In the genomic region with DNA sequence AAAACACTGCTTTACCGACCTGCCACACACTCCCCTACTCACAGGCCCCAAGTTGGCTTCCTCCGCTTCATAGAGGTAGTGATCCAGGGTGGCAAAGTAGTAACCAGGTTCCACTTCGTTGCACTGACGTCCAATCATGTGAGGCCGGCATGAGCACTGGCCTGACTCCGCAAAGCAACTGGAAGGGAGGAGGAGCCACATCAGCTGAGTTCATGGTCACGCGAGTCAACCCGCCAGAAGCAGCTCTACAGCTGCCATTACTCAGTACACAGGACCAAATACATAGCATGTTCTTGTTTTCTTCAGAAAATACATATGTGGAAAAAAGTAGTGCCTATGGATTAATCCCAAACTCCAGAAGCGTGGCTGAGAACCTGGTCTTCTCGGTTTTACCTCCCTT, we compare ENCODE assay signal across 36 cellular contexts. TPM values are rescaled to one million over a fixed set of nuclear protein-coding genes. Genes with fewer than 3 reads are reported as not detected.
"Had no signal": no experiment of that assay in that cellular context is flagged by ENCODE, and none has a peak within 500 bp of the region (broad histone marks: within the 10 kb centered on the region; RNA-seq: fewer than 3 reads in every experiment).

No MANE protein-coding gene starts in this region.

- H3K9me3 Mint-ChIP-seq: activated CD4-positive, alpha-beta memory T cell treated with anti-CD3 and anti-CD28 coated beads, Interleukin-2, amount 10 ng/mL, durations not matched to agents 7 days and 5 days; activated naive CD4-positive, alpha-beta T cell treated with anti-CD3 and anti-CD28 coated beads, Interleukin-2, amount 10 ng/mL, durations not matched to agents 7 days and 5 days; activated naive CD8-positive, alpha-beta T cell treated with anti-CD3 and anti-CD28 coated beads, Interleukin-2, amount 50 U/mL, for 24 hours had no signal

- H3K36me3 Mint-ChIP-seq: activated CD8-positive, alpha-beta memory T cell treated with anti-CD3 and anti-CD28 coated beads, Interleukin-2, amount 10 ng/mL, durations not matched to agents 7 days and 5 days; activated naive CD4-positive, alpha-beta T cell treated with anti-CD3 and anti-CD28 coated beads, Interleukin-2, amount 10 ng/mL, durations not matched to agents 7 days and 5 days; activated naive CD8-positive, alpha-beta T cell had no signal

- H3K4me3 ChIP-seq: PC-9 had no signal

- H3K27me3 ChIP-seq: brain microvascular endothelial cell had no signal

- H3K4me2 ChIP-seq: PC-9 had no signal

- H3K4me3 Mint-ChIP-seq: activated CD4-positive, alpha-beta memory T cell treated with anti-CD3 and anti-CD28 coated beads, Interleukin-2, amount 10 ng/mL, durations not matched to agents 7 days and 5 days; activated CD8-positive, alpha-beta memory T cell treated with anti-CD3 and anti-CD28 coated beads, Interleukin-2, amount 10 ng/mL, durations not matched to agents 7 days and 5 days; activated naive CD4-positive, alpha-beta T cell treated with anti-CD3 and anti-CD28 coated beads, Interleukin-2, amount 10 ng/mL, durations not matched to agents 7 days and 5 days; activated naive CD8-positive, alpha-beta T cell; activated naive CD8-positive, alpha-beta T cell treated with anti-CD3 and anti-CD28 coated beads, Interleukin-2, amount 50 U/mL, for 24 hours had no signal

- DNase-seq: activated CD4-positive, alpha-beta memory T cell treated with anti-CD3 and anti-CD28 coated beads, Interleukin-2, amount 10 ng/mL, durations not matched to agents 7 days and 5 days; activated CD4-positive, alpha-beta T cell treated with anti-CD3 and anti-CD28 coated beads for 1 hour; activated CD4-positive, alpha-beta T cell treated with anti-CD3 and anti-CD28 coated beads for 48 hours; activated CD4-positive, CD25-positive, alpha-beta regulatory T cell; activated CD8-positive, alpha-beta memory T cell treated with anti-CD3 and anti-CD28 coated beads for 24 hours; activated CD8-positive, alpha-beta memory T cell treated with anti-CD3 and anti-CD28 coated beads, Interleukin-2, amount 10 ng/mL, durations not matched to agents 7 days and 5 days; activated CD8-positive, alpha-beta memory T cell treated with anti-CD3 and anti-CD28 coated beads, Interleukin-2, amount 50 U/mL, for 48 hours; activated effector memory CD4-positive, alpha-beta T cell treated with Interleukin-2 at 50 U/mL for 16 hours; activated naive CD4-positive, alpha-beta T cell treated with anti-CD3 and anti-CD28 coated beads, Interleukin-2, amount 10 ng/mL, durations not matched to agents 7 days and 5 days; activated naive CD8-positive, alpha-beta T cell treated with anti-CD3 and anti-CD28 coated beads, Interleukin-2, amount 50 U/mL, for 24 hours; activated T-cell treated with anti-CD3 and anti-CD28 coated beads, Interleukin-2, amount 50 U/mL, for 48 hours; anterior cingulate cortex; brain microvascular endothelial cell; Kasumi-1; KG1; MM.1S; MV-4-11; NCI-H1092 treated with DMSO at 0.1 percent for 48 hours; NCI-H1417; NCI-H146; NCI-H187; NCI-H2029 treated with DMSO at 0.1 percent for 48 hours; NCI-H2107; NCI-H2171; NCI-H510A; NCI-H526; NCI-H748 treated with DMSO at 0.1 percent for 48 hours; NK-92 treated with Interleukin-12 subunit alpha and Interleukin-12 subunit beta, amount 100 ng/mL, for 24 hours; PC-9; Right ventricle myocardium superior; SW 1271; T-helper 1 cell; T1000; WERI-Rb-1 had no signal

- H2AFZ ChIP-seq: PC-9 had no signal

- H3K27ac ChIP-seq: brain microvascular endothelial cell, PC-9, WERI-Rb-1 had no signal

- H3K27me3 Mint-ChIP-seq: activated naive CD8-positive, alpha-beta T cell had no signal

- ATAC-seq: activated CD8-positive, alpha-beta memory T cell treated with anti-CD3 and anti-CD28 coated beads, Interleukin-2, amount 10 ng/mL, durations not matched to agents 7 days and 5 days; activated naive CD8-positive, alpha-beta T cell treated with anti-CD3 and anti-CD28 coated beads, Interleukin-2, amount 50 U/mL, for 24 hours had no signal

- H3K4me1 Mint-ChIP-seq: activated CD4-positive, alpha-beta memory T cell treated with anti-CD3 and anti-CD28 coated beads, Interleukin-2, amount 10 ng/mL, durations not matched to agents 7 days and 5 days; activated CD8-positive, alpha-beta memory T cell treated with anti-CD3 and anti-CD28 coated beads, Interleukin-2, amount 10 ng/mL, durations not matched to agents 7 days and 5 days; activated naive CD4-positive, alpha-beta T cell treated with anti-CD3 and anti-CD28 coated beads, Interleukin-2, amount 10 ng/mL, durations not matched to agents 7 days and 5 days; activated naive CD8-positive, alpha-beta T cell treated with anti-CD3 and anti-CD28 coated beads, Interleukin-2, amount 50 U/mL, for 24 hours had no signal

- H3K27ac Mint-ChIP-seq: activated CD4-positive, alpha-beta memory T cell treated with anti-CD3 and anti-CD28 coated beads, Interleukin-2, amount 10 ng/mL, durations not matched to agents 7 days and 5 days; activated CD8-positive, alpha-beta memory T cell treated with anti-CD3 and anti-CD28 coated beads, Interleukin-2, amount 10 ng/mL, durations not matched to agents 7 days and 5 days; activated naive CD4-positive, alpha-beta T cell treated with anti-CD3 and anti-CD28 coated beads, Interleukin-2, amount 10 ng/mL, durations not matched to agents 7 days and 5 days; activated naive CD8-positive, alpha-beta T cell; activated naive CD8-positive, alpha-beta T cell treated with anti-CD3 and anti-CD28 coated beads, Interleukin-2, amount 50 U/mL, for 24 hours had no signal

RNA-seq across cellular contexts. Expression of a gene that starts 38.5 kb away (rescaled TPM):
- total RNA-seq: activated CD4-positive, alpha-beta memory T cell treated with anti-CD3 and anti-CD28 coated beads, Interleukin-2, amount 10 ng/mL, durations not matched to agents 7 days and 5 days; activated CD8-positive, alpha-beta memory T cell treated with anti-CD3 and anti-CD28 coated beads, Interleukin-2, amount 10 ng/mL, durations not matched to agents 7 days and 5 days; T-helper 2 cell treated with Interferon-gamma antibody and Interleukin-4, amounts not matched to agents 100 ng/mL and 5 ng/mL, for 36 hours had no signal
